ENCODE assay signal across 9 cellular contexts in genomic region chr6:16690244-16691142, GRCh38.
DNase-seq lines count a peak whose midpoint lies in the region; ATAC-seq and TF ChIP-seq lines count a peak whose summit lies in the region.
"Had no signal": no experiment of that assay in that cellular context is flagged by ENCODE, and none has a peak within 500 bp of the region (broad histone marks: within the 10 kb centered on the region; RNA-seq: fewer than 3 reads in every experiment).

No MANE protein-coding gene starts in this region.

- peak; percentile 69 for DNase-seq in activated T-cell treated with anti-CD3 and anti-CD28 coated beads, Interleukin-2, amount 50 U/mL, for 24 hours
- DNase-seq in activated T-cell treated with anti-CD3 and anti-CD28 coated beads, Interleukin-2, amount 50 U/mL, for 1 hour, result no peak
- DNase-seq in T-helper 17 cell (no peak), osteoblast (ENCODE audit: insufficient read length, low spot score, missing footprints) (peak; percentile 10), NCI-H748 (lab: John Stamatoyannopoulos, UW; ENCODE audit: unreplicated experiment) (no peak), NCI-H524 treated with DMSO at 0.1 percent for 48 hours (lab: John Stamatoyannopoulos, UW) (no peak), RPMI8226 (no peak)

- no peaks in the 10 kb centered on the region for H3K27me3 ChIP-seq in osteoblast (ENCODE audit: insufficient read depth, low read length)

- no peak overlapping the region for H2AFZ ChIP-seq in osteoblast (ENCODE audit: low read length)

- no peaks in the 10 kb centered on the region for H3K36me3 ChIP-seq in osteoblast (ENCODE audit: insufficient read depth, low read length)

- no peaks in the 10 kb centered on the region for H3K9me3 Mint-ChIP-seq in activated T-cell treated with anti-CD3 and anti-CD28 coated beads, Interleukin-2, amount 50 U/mL, for 24 hours
- H3K9me3 Mint-ChIP-seq: nephron had no signal

- H3K4me3 ChIP-seq in osteoblast (ENCODE audit: insufficient read depth, low read length), result no peak overlapping the region

- peaks cover 23% of the 10 kb centered on the region for H3K4me1 ChIP-seq in osteoblast (ENCODE audit: insufficient read depth, low read length)

- H3K4me3 Mint-ChIP-seq in activated T-cell treated with anti-CD3 and anti-CD28 coated beads, Interleukin-2, amount 50 U/mL, for 24 hours, result peak overlapping the region; percentile 40
- H3K4me3 Mint-ChIP-seq in T-helper 17 cell, result peak overlapping the region; percentile 74
- H3K4me3 Mint-ChIP-seq: nephron had no signal

- peak overlapping the region; percentile 25 for H3K4me2 ChIP-seq in osteoblast (ENCODE audit: insufficient read depth, low read length)

- H3K79me2 ChIP-seq in osteoblast (ENCODE audit: insufficient read depth, low read length), result peaks cover 52% of the 10 kb centered on the region

- peaks cover 18% of the 10 kb centered on the region for H3K36me3 Mint-ChIP-seq in activated T-cell treated with anti-CD3 and anti-CD28 coated beads, Interleukin-2, amount 50 U/mL, for 24 hours (ENCODE audit: low read depth)
- H3K36me3 Mint-ChIP-seq in T-helper 17 cell (ENCODE audit: low read depth), result no peaks in the 10 kb centered on the region

- peak overlapping the region; percentile 96 for H3K27ac Mint-ChIP-seq in activated T-cell treated with anti-CD3 and anti-CD28 coated beads, Interleukin-2, amount 50 U/mL, for 24 hours
- peak overlapping the region; percentile 94 for H3K27ac Mint-ChIP-seq in T-helper 17 cell
- H3K27ac Mint-ChIP-seq: nephron had no signal

- H3K9me3 ChIP-seq in T-helper 17 cell (ENCODE audit: control insufficient read depth, low read length, poor library complexity, severe bottlenecking) (no peaks in the 10 kb centered on the region), osteoblast (ENCODE audit: low read depth, low read length) (no peaks in the 10 kb centered on the region)

- H3K27ac ChIP-seq in osteoblast (ENCODE audit: low read depth, low read length), result peak overlapping the region; percentile 53

- H3K27me3 Mint-ChIP-seq in activated T-cell treated with anti-CD3 and anti-CD28 coated beads, Interleukin-2, amount 50 U/mL, for 24 hours, result no peaks in the 10 kb centered on the region
- H3K27me3 Mint-ChIP-seq in T-helper 17 cell, result no peaks in the 10 kb centered on the region

- H4K20me1 ChIP-seq in osteoblast (ENCODE audit: insufficient read depth, low read length), result peaks cover 14% of the 10 kb centered on the region

- ATAC-seq in HG02870 (IDR thresholded peaks at IDR 0.05; ENCODE audit: unreplicated experiment) (peak; percentile 81), T-helper 17 cell (no peak)

- TF ChIP-seq CTCF in osteoblast (IDR thresholded peaks at IDR 0.05; ENCODE audit: extremely low read depth, low read depth, low read length), result no peak

- peaks cover 91% of the 10 kb centered on the region for H3K4me1 Mint-ChIP-seq in activated T-cell treated with anti-CD3 and anti-CD28 coated beads, Interleukin-2, amount 50 U/mL, for 24 hours (ENCODE audit: low read depth)
- H3K4me1 Mint-ChIP-seq in T-helper 17 cell, result peaks cover 45% of the 10 kb centered on the region

Comparison
In these comparisons a context has a peak if more than half of its experiments do, and no peak if none do; other contexts are left out.
1. DNase-seq: peak in activated T-cell treated with anti-CD3 and anti-CD28 coated beads, Interleukin-2, amount 50 U/mL, for 24 hours (single experiment) and osteoblast (single experiment); none in activated T-cell treated with anti-CD3 and anti-CD28 coated beads, Interleukin-2, amount 50 U/mL, for 1 hour (single experiment), T-helper 17 cell (0 of 3), NCI-H748 (single experiment), NCI-H524 treated with DMSO at 0.1 percent for 48 hours (single experiment) and RPMI8226 (single experiment).